23 cellular contexts compared by ENCODE assay signal in genomic region chr16:80198995-80199299, GRCh38.
DNase-seq lines count a peak whose midpoint lies in the region; ATAC-seq, FAIRE-seq and TF ChIP-seq lines count a peak whose summit lies in the region.
"Had no signal": no experiment of that assay in that cellular context is flagged by ENCODE, and none has a peak within 500 bp of the region (broad histone marks: within the 10 kb centered on the region; RNA-seq: fewer than 3 reads in every experiment).

No MANE protein-coding gene starts in this region.

- ATAC-seq in IMR-90 (ENCODE audit: low read depth), result no peak
- ATAC-seq in HG03460 (IDR thresholded peaks at IDR 0.05; ENCODE audit: unreplicated experiment), result no peak
- ATAC-seq: activated CD8-positive, alpha-beta T cell treated with anti-CD3 and anti-CD28 coated beads, Interleukin-2, amount 10 ng/mL, durations not matched to agents 7 days and 5 days; right lobe of liver; stimulated activated naive B cell treated with anti-CD40 and anti-IgM and Interleukin-4, amounts not matched to agents 10 μg/mL and 1 μg/mL and 100 μg/mL, for 72 hours; upper lobe of right lung had no signal

- H4K5ac ChIP-seq in IMR-90 (ENCODE audit: low read depth, low read length), result no peak overlapping the region

- DNase-seq in IMR-90, result peak; percentile 25
- DNase-seq in endodermal cell, result no peak
- peak; percentile 18 to 55 for DNase-seq in foreskin fibroblast
- DNase-seq in urothelium cell line (ENCODE audit: low spot score), result no peak
- no peak for DNase-seq in DMS114 treated with DMSO at 0.1 percent for 48 hours (lab: John Stamatoyannopoulos, UW; ENCODE audit: unreplicated experiment)
- DNase-seq in NCI-H1436 treated with DMSO at 0.1 percent for 48 hours (lab: John Stamatoyannopoulos, UW), result no peak
- DNase-seq: activated CD4-positive, alpha-beta T cell treated with anti-CD3 and anti-CD28 coated beads for 36 hours; activated CD8-positive, alpha-beta T cell treated with anti-CD3 and anti-CD28 coated beads, Interleukin-2, amount 10 ng/mL, durations not matched to agents 7 days and 5 days; activated gamma-delta T cell; activated naive CD8-positive, alpha-beta T cell treated with anti-CD3 and anti-CD28 coated beads, Interleukin-2, amount 10 ng/mL, durations not matched to agents 7 days and 5 days; CD4-positive, CD25-positive, alpha-beta regulatory T cell; KG1; left colon; MM.1S; NCI-H446; NCI-H82; right lobe of liver; stimulated activated naive B cell treated with anti-CD40 and anti-IgM and Interleukin-4, amounts not matched to agents 10 μg/mL and 1 μg/mL and 100 μg/mL, for 72 hours; T-helper 2 cell; upper lobe of right lung had no signal

- FAIRE-seq in urothelium cell line (lab: Jason Lieb, UNC), result peak; percentile 75
- FAIRE-seq: GM12892 had no signal

- H3K36me3 ChIP-seq in IMR-90 (ENCODE audit: control insufficient read depth, insufficient read depth, low read length), result no peaks in the 10 kb centered on the region
- no peaks in the 10 kb centered on the region for H3K36me3 ChIP-seq in endodermal cell (ENCODE audit: control insufficient read depth, insufficient read depth, low read length)
- H3K36me3 ChIP-seq: upper lobe of right lung had no signal

- peak overlapping the region; percentile 10 to 47; a peak in 2 of 4 replicates for H4K8ac ChIP-seq in IMR-90 (ENCODE audit: low read depth in 2 of 2, low read length in 2 of 2)

- H4K20me1 ChIP-seq in IMR-90 (ENCODE audit: insufficient read depth, low read length), result no peaks in the 10 kb centered on the region

- H3K79me1 ChIP-seq in IMR-90 (ENCODE audit: low read depth in 1 of 2, low read length in 2 of 2), result no peaks in the 10 kb centered on the region

- peak overlapping the region; percentile 62 for H2BK20ac ChIP-seq in IMR-90 (ENCODE audit: low read depth, low read length)

- intact Hi-C loops in IMR-90 (cut with micrococcal nuclease), result loop anchor here (1.0 to 10.0 kb wide), 2 partner anchors 25 to 106 kb away; no protein-coding TSS in a partner anchor

- H3K4me3 ChIP-seq in IMR-90 (ENCODE audit: insufficient read depth, low read depth, low read length) (no peak overlapping the region), endodermal cell (ENCODE audit: low read length) (no peak overlapping the region), foreskin fibroblast (ENCODE audit: low read depth in 1 of 2, low read length in 2 of 2) (no peak overlapping the region)
- H3K4me3 ChIP-seq: right lobe of liver, upper lobe of right lung had no signal

- H3K56ac ChIP-seq in IMR-90 (ENCODE audit: extremely low read depth, insufficient read depth, low read length), result no peak overlapping the region; the same call in 1 of the 2 replicates

- no peaks in the 10 kb centered on the region for H3K9me3 Mint-ChIP-seq in endodermal cell
- H3K9me3 Mint-ChIP-seq: activated naive CD8-positive, alpha-beta T cell treated with anti-CD3 and anti-CD28 coated beads, Interleukin-2, amount 10 ng/mL, durations not matched to agents 7 days and 5 days; CD4-positive, CD25-positive, alpha-beta regulatory T cell had no signal

- peak overlapping the region; percentile 67; the same call in 1 of the 2 replicates for H4K91ac ChIP-seq in IMR-90 (ENCODE audit: insufficient read depth, low read depth, low read length)

- H3K14ac ChIP-seq in IMR-90 (replicated peaks; ENCODE audit: low read depth, low read length), result peak overlapping the region; percentile 80

- H3K9me1 ChIP-seq in IMR-90 (ENCODE audit: insufficient read depth, low read length), result peaks cover 9% of the 10 kb centered on the region; the same call in 1 of the 2 replicates

- H2AK9ac ChIP-seq in IMR-90 (replicated peaks; ENCODE audit: low read depth, low read length, poor library complexity), result no peak overlapping the region

- no peak overlapping the region for H3K27ac ChIP-seq in IMR-90 (ENCODE audit: insufficient read depth, low read length)
- H3K27ac ChIP-seq in endodermal cell (ENCODE audit: low read depth, low read length), result peak overlapping the region; percentile 47
- H3K27ac ChIP-seq: right lobe of liver, upper lobe of right lung had no signal

- peak overlapping the region; percentile 66; the same call in 2 of the 3 replicates for H2BK15ac ChIP-seq in IMR-90 (ENCODE audit: low read depth, low read length)

- H2BK120ac ChIP-seq in IMR-90 (ENCODE audit: low read depth, low read length), result peak overlapping the region; percentile 66

- peak overlapping the region; percentile 43; the same call in 1 of the 2 replicates for H3K4ac ChIP-seq in IMR-90 (ENCODE audit: low read depth, low read length)

- H3K36me3 Mint-ChIP-seq in endodermal cell (ENCODE audit: low read depth), result no peaks in the 10 kb centered on the region
- H3K36me3 Mint-ChIP-seq: activated naive CD8-positive, alpha-beta T cell treated with anti-CD3 and anti-CD28 coated beads, Interleukin-2, amount 10 ng/mL, durations not matched to agents 7 days and 5 days; CD4-positive, CD25-positive, alpha-beta regulatory T cell; stimulated activated naive B cell treated with anti-CD40 and anti-IgM and Interleukin-4, amounts not matched to agents 10 μg/mL and 1 μg/mL and 100 μg/mL, for 72 hours had no signal

- TF ChIP-seq POLR2A in IMR-90 (IDR thresholded peaks at IDR 0.05; ENCODE audit: low read depth, low read length), result no peak

- peak overlapping the region; percentile 55 for H2BK5ac ChIP-seq in IMR-90 (ENCODE audit: low read depth, low read length, poor library complexity, severe bottlenecking)

- dilution Hi-C loops in IMR-90 (cut with HindIII; ENCODE audit: low sequenced_read_pairs, unreplicated experiment), result no loop called here

- H3K9me3 ChIP-seq in IMR-90 (ENCODE audit: control insufficient read depth, insufficient read depth, low read length) (no peaks in the 10 kb centered on the region), endodermal cell (ENCODE audit: control insufficient read depth, low read length) (no peaks in the 10 kb centered on the region)
- H3K9me3 ChIP-seq: right lobe of liver, upper lobe of right lung had no signal

- WGBS in IMR-90 (ENCODE audit: extremely low coverage in 2 of 2, insufficient read length in 1 of 2), 2 experiments, result 67% methylated on average over 1 of the region's 2 CpGs; no CpG with 5 or more reads in 1 of the 2 experiments
- whole genome bisulfite sequencing in endodermal cell (ENCODE audit: insufficient coverage in 1 of 2, insufficient read length in 1 of 2), 2 experiments, result 63 to 78% methylated on average over 2 of the region's 2 CpGs

- H3K27ac Mint-ChIP-seq in endodermal cell, result peak overlapping the region; percentile 31
- H3K27ac Mint-ChIP-seq: activated CD4-positive, alpha-beta T cell treated with anti-CD3 and anti-CD28 coated beads for 36 hours; activated CD8-positive, alpha-beta T cell treated with anti-CD3 and anti-CD28 coated beads, Interleukin-2, amount 10 ng/mL, durations not matched to agents 7 days and 5 days; activated naive CD8-positive, alpha-beta T cell treated with anti-CD3 and anti-CD28 coated beads, Interleukin-2, amount 10 ng/mL, durations not matched to agents 7 days and 5 days; CD4-positive, CD25-positive, alpha-beta regulatory T cell; progenitor cell of endocrine pancreas; stimulated activated naive B cell treated with anti-CD40 and anti-IgM and Interleukin-4, amounts not matched to agents 10 μg/mL and 1 μg/mL and 100 μg/mL, for 72 hours had no signal

- H2AFZ ChIP-seq in IMR-90 (replicated peaks; ENCODE audit: low read length, poor library complexity), result no peak overlapping the region

- TF ChIP-seq RAD21 in IMR-90 (IDR thresholded peaks at IDR 0.05; ENCODE audit: low read length), result no peak

- peaks cover 48% of the 10 kb centered on the region for H3K27me3 Mint-ChIP-seq in endodermal cell (ENCODE audit: insufficient read depth)
- H3K27me3 Mint-ChIP-seq: activated naive CD8-positive, alpha-beta T cell treated with anti-CD3 and anti-CD28 coated beads, Interleukin-2, amount 10 ng/mL, durations not matched to agents 7 days and 5 days had no signal

- H3K18ac ChIP-seq in IMR-90 (ENCODE audit: low read depth, low read length), result peak overlapping the region; percentile 54; the same call in 1 of the 2 replicates

- BruUV-seq in IMR-90 (replicated peaks; lab: Mats Ljungman, UMichigan), result no TSS peak

- no peak overlapping the region for H3K4me3 Mint-ChIP-seq in endodermal cell
- H3K4me3 Mint-ChIP-seq: activated CD4-positive, alpha-beta T cell treated with anti-CD3 and anti-CD28 coated beads for 36 hours; activated CD8-positive, alpha-beta T cell treated with anti-CD3 and anti-CD28 coated beads, Interleukin-2, amount 10 ng/mL, durations not matched to agents 7 days and 5 days; activated naive CD8-positive, alpha-beta T cell treated with anti-CD3 and anti-CD28 coated beads, Interleukin-2, amount 10 ng/mL, durations not matched to agents 7 days and 5 days; CD4-positive, CD25-positive, alpha-beta regulatory T cell; stimulated activated naive B cell treated with anti-CD40 and anti-IgM and Interleukin-4, amounts not matched to agents 10 μg/mL and 1 μg/mL and 100 μg/mL, for 72 hours had no signal

- H3K23ac ChIP-seq in IMR-90 (ENCODE audit: low read depth, low read length), result peak overlapping the region; percentile 40; the same call in 1 of the 2 replicates

- H3K4me1 ChIP-seq in IMR-90 (ENCODE audit: control insufficient read depth, insufficient read depth, low read length), result peaks cover 6% of the 10 kb centered on the region
- peaks cover 12% of the 10 kb centered on the region for H3K4me1 ChIP-seq in endodermal cell (ENCODE audit: control insufficient read depth, insufficient read depth, low read length)
- H3K4me1 ChIP-seq: right lobe of liver, upper lobe of right lung had no signal

- in situ Hi-C loops in IMR-90 (cut with MboI; ENCODE audit: low sequenced_read_pairs), result loop anchor here (25.0 kb wide), 1 partner anchor 1538 kb away; no protein-coding TSS in a partner anchor

- no peak overlapping the region for H3K4me2 ChIP-seq in IMR-90 (ENCODE audit: low read depth, low read length)

- peak overlapping the region; percentile 72 for H2AK5ac ChIP-seq in IMR-90 (ENCODE audit: low read depth, low read length)

- H3K27me3 ChIP-seq in IMR-90 (ENCODE audit: control insufficient read depth, insufficient read depth, low read length) (no peaks in the 10 kb centered on the region), endodermal cell (ENCODE audit: control insufficient read depth, insufficient read depth, low read length, poor library complexity, severe bottlenecking) (peaks cover 19% of the 10 kb centered on the region)
- H3K27me3 ChIP-seq: right lobe of liver, upper lobe of right lung had no signal

- H3K4me1 Mint-ChIP-seq in endodermal cell, result peaks cover 31% of the 10 kb centered on the region
- H3K4me1 Mint-ChIP-seq: activated naive CD8-positive, alpha-beta T cell treated with anti-CD3 and anti-CD28 coated beads, Interleukin-2, amount 10 ng/mL, durations not matched to agents 7 days and 5 days; CD4-positive, CD25-positive, alpha-beta regulatory T cell; stimulated activated naive B cell treated with anti-CD40 and anti-IgM and Interleukin-4, amounts not matched to agents 10 μg/mL and 1 μg/mL and 100 μg/mL, for 72 hours had no signal

- TF ChIP-seq CTCF in IMR-90 (conservative IDR thresholded peaks at IDR 0.05; ENCODE audit: low read depth, low read length), result no peak
- TF ChIP-seq CTCF in endodermal cell (conservative IDR thresholded peaks at IDR 0.05), result no peak
- TF ChIP-seq CTCF in foreskin fibroblast (IDR thresholded peaks at IDR 0.05; ENCODE audit: low read depth, low read length), result no peak

- no peak overlapping the region for H3K9ac ChIP-seq in IMR-90 (ENCODE audit: low read depth, low read length)
- no peak overlapping the region for H3K9ac ChIP-seq in endodermal cell (ENCODE audit: extremely low read depth, low read length, poor library complexity, severe bottlenecking)

- POLR2A ChIA-PET in IMR-90 (lab: Charles Lee; ENCODE audit: unreplicated experiment), result no interaction called here

- CTCF ChIA-PET in IMR-90 (lab: Yijun Ruan, JAX), result no interaction called here

Comparison
In these comparisons a context has a peak if more than half of its experiments do, and no peak if none do; other contexts are left out.
1. DNase-seq: peak in IMR-90 (single experiment) and foreskin fibroblast (2 of 2); none in endodermal cell (single experiment), urothelium cell line (single experiment), DMS114 treated with DMSO at 0.1 percent for 48 hours (single experiment) and NCI-H1436 treated with DMSO at 0.1 percent for 48 hours (single experiment).